Comparison of ENCODE assay signal across 8 cellular contexts in the genomic region with DNA sequence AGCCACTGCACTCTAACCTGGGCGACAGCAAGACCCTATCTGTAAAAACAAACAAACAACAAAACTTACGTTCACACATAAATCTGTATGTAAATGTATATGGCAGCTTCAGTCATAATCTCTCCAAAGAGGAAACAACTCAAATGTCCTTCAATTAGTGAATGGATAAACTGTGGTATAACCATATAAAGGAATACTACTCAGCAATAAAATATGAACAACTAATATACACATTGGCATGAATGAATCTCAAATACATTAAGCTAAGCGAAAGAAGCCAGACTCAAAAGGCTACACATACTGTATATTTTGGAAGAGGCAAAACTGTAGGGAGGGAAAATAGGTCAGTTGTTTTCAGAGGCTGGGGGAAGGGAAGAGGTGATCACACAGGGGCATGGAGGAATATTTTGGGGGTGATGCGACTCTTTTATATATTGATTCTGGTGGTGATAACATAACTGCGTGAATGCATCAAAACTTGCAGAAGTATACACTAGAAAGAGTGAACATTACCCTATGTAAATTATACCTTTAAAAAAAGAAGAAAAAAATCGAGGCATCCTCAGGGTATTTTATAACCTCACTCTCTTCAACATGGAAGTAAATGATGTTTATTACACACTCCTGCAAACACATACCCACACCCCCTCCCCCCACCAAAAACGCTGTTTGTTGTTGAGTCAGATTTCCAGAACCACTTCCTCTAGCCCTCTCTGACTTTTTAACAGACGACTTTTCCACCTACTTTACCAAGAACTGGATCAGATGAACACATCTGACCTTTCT. TPM values are rescaled to one million over a fixed set of nuclear protein-coding genes. Genes with fewer than 3 reads are reported as not detected.
DNase-seq lines count a peak whose midpoint lies in the region; ATAC-seq and TF ChIP-seq lines count a peak whose summit lies in the region.
"Had no signal": no experiment of that assay in that cellular context is flagged by ENCODE, and none has a peak within 500 bp of the region (broad histone marks: within the 10 kb centered on the region; RNA-seq: fewer than 3 reads in every experiment).

No MANE protein-coding gene starts in this region.

- peaks cover 39% of the 10 kb centered on the region for H3K4me1 Mint-ChIP-seq in HFFc6 (ENCODE audit: low read depth)

- peak overlapping the region; percentile 15 for H3K4me3 Mint-ChIP-seq in HFFc6

- TF ChIP-seq CTCF in HFFc6 (IDR thresholded peaks at IDR 0.05), result no peak

- H3K27ac Mint-ChIP-seq in HFFc6, result peak overlapping the region; percentile 1; the same call in 1 of the 2 replicates

- peak; percentile 41 for DNase-seq in HFFc6
- peak; percentile 33 for DNase-seq in SIG-M5 (lab: John Stamatoyannopoulos, UW)
- peak; percentile 57 for DNase-seq in astrocyte of the hippocampus (ENCODE audit: low read depth, low spot score)
- DNase-seq in stimulated activated CD4-positive, alpha-beta T cell treated with anti-CD3 and anti-CD28 coated beads, TNF-alpha, amount 100 ng/mL, for 4 hours (ENCODE audit: low read depth in 3 of 3), result peak in 2 of 3 experiments; percentile 13 to 46
- DNase-seq in NCI-H345 (lab: John Stamatoyannopoulos, UW), result no peak
- DNase-seq: transverse colon had no signal

- peaks cover 3% of the 10 kb centered on the region for H3K27me3 Mint-ChIP-seq in HFFc6 (ENCODE audit: insufficient read depth)

- H3K9me3 Mint-ChIP-seq in HFFc6, result no peaks in the 10 kb centered on the region

- no peaks in the 10 kb centered on the region for H3K36me3 Mint-ChIP-seq in HFFc6 (ENCODE audit: low read depth)

- ATAC-seq in HG03565 (IDR thresholded peaks at IDR 0.05; ENCODE audit: unreplicated experiment) (no peak), HG03196 (IDR thresholded peaks at IDR 0.05; ENCODE audit: unreplicated experiment) (no peak)

RNA-seq across cellular contexts. Expression of a gene that starts 18.0 kb away (rescaled TPM):
- 10 to 100 TPM in 5 of 6 experiments, 1 to 10 TPM in 1; 9.4 to 13.0 (median 12.4) TPM for total RNA-seq in HFFc6 (2021; fragmentation: NEBNext Ultra II Directional; extraction: Animal tissue kit (Norgen Biotek cat#: 25700))
